Comparison of ENCODE assay signal across 8 cellular contexts in genomic region chr7:130272456-130273080, GRCh38. TPM values are rescaled to one million over a fixed set of nuclear protein-coding genes. Genes with fewer than 3 reads are reported as not detected.
DNase-seq lines count a peak whose midpoint lies in the region; ATAC-seq and TF ChIP-seq lines count a peak whose summit lies in the region.

No MANE protein-coding gene starts in this region.

- no peaks in the 10 kb centered on the region for H3K9me3 Mint-ChIP-seq in HFFc6
- H3K9me3 Mint-ChIP-seq in T-helper 2 cell treated with Interferon-gamma antibody and Interleukin-4, amounts not matched to agents 5 μg/mL and 100 μg/mL, for 36 hours: no peaks in the 10 kb centered on the region

- peak overlapping the region; percentile 54 for H3K27ac ChIP-seq in foreskin keratinocyte

- peak; percentile 71 for ATAC-seq in foreskin keratinocyte
- no peak for ATAC-seq in T-helper 17 cell

- H3K27me3 Mint-ChIP-seq in HFFc6 (ENCODE audit: insufficient read depth) (peaks cover 31% of the 10 kb centered on the region), T-helper 17 cell (peaks cover 41% of the 10 kb centered on the region)
- H3K27me3 Mint-ChIP-seq in T-helper 2 cell treated with Interferon-gamma antibody and Interleukin-4, amounts not matched to agents 5 μg/mL and 100 μg/mL, for 36 hours (ENCODE audit: low read depth): peaks cover 6% of the 10 kb centered on the region

- H3K36me3 Mint-ChIP-seq in HFFc6 (ENCODE audit: low read depth): no peaks in the 10 kb centered on the region
- no peaks in the 10 kb centered on the region for H3K36me3 Mint-ChIP-seq in T-helper 2 cell treated with Interferon-gamma antibody and Interleukin-4, amounts not matched to agents 5 μg/mL and 100 μg/mL, for 36 hours (ENCODE audit: low read depth)
- no peaks in the 10 kb centered on the region for H3K36me3 Mint-ChIP-seq in T-helper 17 cell (ENCODE audit: low read depth)

- DNase-seq in HFFc6: no peak
- peak; percentile 99 for DNase-seq in NCI-H69 (lab: John Stamatoyannopoulos, UW)
- peak; percentile 58 to 77 for DNase-seq in foreskin keratinocyte
- no peak for DNase-seq in skeletal muscle cell (ENCODE audit: low read depth)
- DNase-seq in stimulated activated CD4-positive, alpha-beta T cell treated with anti-CD3 and anti-CD28 coated beads, Interleukin-1b, Interleukin-23, amount 100 ng/mL, for 48 hours: no peak
- DNase-seq in T-helper 2 cell treated with Interferon-gamma antibody and Interleukin-4, amounts not matched to agents 5 μg/mL and 100 μg/mL, for 36 hours (ENCODE audit: low spot score): no peak
- DNase-seq in T-helper 17 cell: no peak
- DNase-seq in NCI-H774 (lab: John Stamatoyannopoulos, UW): no peak

- H3K9me3 ChIP-seq in T-helper 17 cell (ENCODE audit: control insufficient read depth, low read length, poor library complexity, severe bottlenecking): no peaks in the 10 kb centered on the region

- TF ChIP-seq CTCF in HFFc6 (IDR thresholded peaks at IDR 0.05) (no peak), foreskin keratinocyte (conservative IDR thresholded peaks at IDR 0.05) (no peak)

- peaks cover 56% of the 10 kb centered on the region for H3K4me1 ChIP-seq in foreskin keratinocyte

- H3K27ac Mint-ChIP-seq in HFFc6 (no peak overlapping the region), T-helper 17 cell (no peak overlapping the region)
- no peak overlapping the region for H3K27ac Mint-ChIP-seq in T-helper 2 cell treated with Interferon-gamma antibody and Interleukin-4, amounts not matched to agents 5 μg/mL and 100 μg/mL, for 36 hours

- H3K27me3 ChIP-seq in foreskin keratinocyte: no peaks in the 10 kb centered on the region

- H3K4me3 ChIP-seq in skeletal muscle cell (ENCODE audit: low read depth, low read length): peak overlapping the region; percentile 12

- H3K4me3 Mint-ChIP-seq in HFFc6: peak overlapping the region; percentile 64; the same call in 1 of the 2 replicates
- H3K4me3 Mint-ChIP-seq in T-helper 2 cell treated with Interferon-gamma antibody and Interleukin-4, amounts not matched to agents 5 μg/mL and 100 μg/mL, for 36 hours: no peak overlapping the region
- no peak overlapping the region for H3K4me3 Mint-ChIP-seq in T-helper 17 cell

- H3K4me1 Mint-ChIP-seq in HFFc6 (ENCODE audit: low read depth): peaks cover 31% of the 10 kb centered on the region
- peaks cover 7% of the 10 kb centered on the region for H3K4me1 Mint-ChIP-seq in T-helper 2 cell treated with Interferon-gamma antibody and Interleukin-4, amounts not matched to agents 5 μg/mL and 100 μg/mL, for 36 hours (ENCODE audit: low read depth)
- H3K4me1 Mint-ChIP-seq in T-helper 17 cell: peaks cover 8% of the 10 kb centered on the region

RNA-seq across cellular contexts. Expression of gene CPA2, which starts 5.9 kb away (rescaled TPM):
- total RNA-seq in HFFc6 (2021; fragmentation: NEBNext Ultra II Directional; extraction: Animal tissue kit (Norgen Biotek cat#: 25700)): not detected
- total RNA-seq in foreskin keratinocyte (0.17 and 0.32 TPM in 2 replicates), T-helper 17 cell (not detected)
- polyA plus RNA-seq in foreskin keratinocyte: 0.48 and 0.60 TPM in 2 replicates

RNA-seq across cellular contexts. Expression of gene CPA4, which starts 20.4 kb away (rescaled TPM):
- 10 to 100 TPM in 5 of 6 experiments, 1 to 10 TPM in 1; 5.8 to 23.2 (median 20.0) TPM for total RNA-seq in HFFc6 (2021; fragmentation: NEBNext Ultra II Directional; extraction: Animal tissue kit (Norgen Biotek cat#: 25700))
- 35.4 and 65.2 TPM in 2 replicates for total RNA-seq in foreskin keratinocyte
- polyA plus RNA-seq in foreskin keratinocyte: 21.5 and 39.6 TPM in 2 replicates
- not detected for total RNA-seq in T-helper 17 cell

Comparison
In these comparisons a context has a peak if more than half of its experiments do, and no peak if none do; other contexts are left out.
1. DNase-seq: peak in NCI-H69 (single experiment) and foreskin keratinocyte (2 of 2); none in HFFc6 (single experiment), skeletal muscle cell (single experiment), stimulated activated CD4-positive, alpha-beta T cell treated with anti-CD3 and anti-CD28 coated beads, Interleukin-1b, Interleukin-23, amount 100 ng/mL, for 48 hours (single experiment), T-helper 2 cell treated with Interferon-gamma antibody and Interleukin-4, amounts not matched to agents 5 μg/mL and 100 μg/mL, for 36 hours (single experiment), T-helper 17 cell (0 of 3) and NCI-H774 (single experiment).
2. RNA of gene CPA4, which starts 20.4 kb away (total RNA-seq): 35.4 to 65.2 TPM in foreskin keratinocyte and 5.8 to 23.2 TPM in HFFc6; not detected in T-helper 17 cell; every median in the first group is over 4 times any median in the second.